In genomic region chr2:85413592-85414421, GRCh38 we compare ENCODE assay signal across 1 cellular context.
TF ChIP-seq lines count a peak whose summit lies in the region.

No MANE protein-coding gene starts in this region.

TF ChIP-seq in HepG2, 621 proteins besides CTCF, POLR2A, EP300 and RAD21 (continued from another document):
- TF ChIP-seq REST (IDR thresholded peaks at IDR 0.05; ENCODE audit: borderline replicate concordance in 1 of 2, low read depth in 1 of 2, low read length in 2 of 2): no peak
- TF ChIP-seq PATZ1 (CRISPR knock-in tag; IDR thresholded peaks at IDR 0.05): no peak
- TF ChIP-seq ERF (CRISPR knock-in tag; IDR thresholded peaks at IDR 0.05): no peak
- 0 out of 2 replicates have a peak, but pooled peaks have one; percentile 32 for TF ChIP-seq ZKSCAN1 (IDR thresholded peaks at IDR 0.05; ENCODE audit: low read length)
- TF ChIP-seq CHD4 (IDR thresholded peaks at IDR 0.05; ENCODE audit: borderline replicate concordance, low read length): peak; percentile 53
- no peak for TF ChIP-seq KDM4B (CRISPR knock-in tag; IDR thresholded peaks at IDR 0.05)
- no peak for TF ChIP-seq PRPF4 (IDR thresholded peaks at IDR 0.05; ENCODE audit: low read depth, low read length, poor library complexity, severe bottlenecking)
- TF ChIP-seq ZNF790 (CRISPR knock-in tag; IDR thresholded peaks at IDR 0.05; ENCODE audit: borderline replicate concordance): no peak
- no peak for TF ChIP-seq ZNF720 (CRISPR knock-in tag; IDR thresholded peaks at IDR 0.05)
- no peak for TF ChIP-seq MYNN (CRISPR knock-in tag; IDR thresholded peaks at IDR 0.05; ENCODE audit: low read depth)
- no peak for TF ChIP-seq ZFP41 (CRISPR knock-in tag; IDR thresholded peaks at IDR 0.05; ENCODE audit: borderline replicate concordance)
- no peak for TF ChIP-seq POLR2AphosphoS2 (IDR thresholded peaks at IDR 0.05; ENCODE audit: low read depth, low read length)
- no peak for TF ChIP-seq HOMEZ (CRISPR knock-in tag; IDR thresholded peaks at IDR 0.05; ENCODE audit: low read depth)
- TF ChIP-seq NFRKB (IDR thresholded peaks at IDR 0.05): no peak
- 0 out of 2 replicates have a peak, but pooled peaks have one; percentile 1 for TF ChIP-seq ZBTB7B (CRISPR knock-in tag; IDR thresholded peaks at IDR 0.05)
- no peak for TF ChIP-seq ZNF331 (CRISPR knock-in tag; IDR thresholded peaks at IDR 0.05)
- TF ChIP-seq NRL (CRISPR knock-in tag; IDR thresholded peaks at IDR 0.05; ENCODE audit: borderline replicate concordance): 0 out of 2 replicates have a peak, but pooled peaks have one; percentile 4
- peak; percentile 21 for TF ChIP-seq HNRNPK (IDR thresholded peaks at IDR 0.05; ENCODE audit: low read depth, low read length, poor library complexity, severe bottlenecking)
- no peak for TF ChIP-seq ZNF292 (CRISPR knock-in tag; IDR thresholded peaks at IDR 0.05; ENCODE audit: borderline replicate concordance, low read depth)
- TF ChIP-seq NFATC3 (CRISPR knock-in tag; IDR thresholded peaks at IDR 0.05): no peak
- no peak for TF ChIP-seq ZNF615 (CRISPR knock-in tag; IDR thresholded peaks at IDR 0.05; ENCODE audit: borderline replicate concordance)
- no peak for TF ChIP-seq TCF12 (IDR thresholded peaks at IDR 0.05)
- 0 out of 2 replicates have a peak, but pooled peaks have one; percentile 20 for TF ChIP-seq TCF12 (CRISPR knock-in tag; IDR thresholded peaks at IDR 0.05)
TF ChIP-seq in HepG2: peak in this region for 10.
